In the genomic region with DNA sequence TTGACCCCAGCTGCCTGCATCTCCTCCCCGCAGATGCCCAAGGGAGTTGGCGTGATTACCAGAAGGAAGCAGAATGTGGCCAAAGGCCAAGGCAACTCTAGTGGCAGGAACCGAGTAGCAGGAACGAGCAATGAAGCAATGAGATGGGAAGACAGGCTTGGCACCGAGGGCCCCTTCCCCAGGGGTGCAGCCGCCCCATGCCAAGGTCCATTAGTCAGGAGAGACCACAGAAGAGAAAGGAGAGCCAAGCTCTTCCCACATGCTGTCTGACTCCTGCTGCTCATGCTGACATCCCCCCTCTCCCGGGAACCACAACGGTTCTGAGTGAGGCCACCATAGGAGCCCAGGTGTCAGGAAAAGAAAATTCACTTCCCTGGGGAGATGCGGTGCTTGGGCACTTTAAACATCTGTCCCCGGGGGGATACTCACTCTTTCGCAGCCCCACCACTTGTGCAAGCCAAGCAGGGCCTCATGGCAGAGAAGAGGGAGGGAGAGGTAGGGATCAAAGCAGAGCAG, we compare ENCODE assay signal across 9 cellular contexts.
DNase-seq lines count a peak whose midpoint lies in the region; ATAC-seq and TF ChIP-seq lines count a peak whose summit lies in the region.
"Had no signal": no experiment of that assay in that cellular context is flagged by ENCODE, and none has a peak within 500 bp of the region (broad histone marks: within the 10 kb centered on the region; RNA-seq: fewer than 3 reads in every experiment).

No MANE protein-coding gene starts in this region.

- 57 to 64% methylated on average over 9 to 11 of the region's 11 CpGs for WGBS in GM23248 (ENCODE audit: low coverage in 1 of 2, low lambda C conversion rate in 2 of 2, missing lambda C conversion rate in 2 of 2), 2 experiments

- H3K9ac ChIP-seq in GM23248 = no peak overlapping the region

- H3K4me3 ChIP-seq in GM23248 (no peak overlapping the region), SJCRH30 (no peak overlapping the region), skeletal muscle cell (ENCODE audit: low read depth, low read length) (no peak overlapping the region), PC-9 (no peak overlapping the region)

- H4K20me1 ChIP-seq in GM23248 (ENCODE audit: insufficient read depth) = no peaks in the 10 kb centered on the region
- peaks cover 4% of the 10 kb centered on the region for H4K20me1 ChIP-seq in PC-9 (ENCODE audit: insufficient read depth)

- no peaks in the 10 kb centered on the region for H3K79me2 ChIP-seq in GM23248 (ENCODE audit: insufficient read depth)
- H3K79me2 ChIP-seq in PC-9 (ENCODE audit: low read depth) = no peaks in the 10 kb centered on the region

- no peak for TF ChIP-seq CTCF in PC-9 (conservative IDR thresholded peaks at IDR 0.05)

- DNase-seq in GM23248 = peak; percentile 37
- peak; percentile 83 to 84 for DNase-seq in SJCRH30
- peak; percentile 42 for DNase-seq in fibroblast of the conjunctiva (ENCODE audit: low read depth)
- peak; percentile 73 for DNase-seq in skeletal muscle cell (ENCODE audit: low read depth)
- no peak for DNase-seq in PC-9
- no peak for DNase-seq in KBM-7
- DNase-seq: occipital lobe had no signal

- H3K4me1 ChIP-seq in GM23248 (ENCODE audit: insufficient read depth) = no peaks in the 10 kb centered on the region
- peaks cover 59% of the 10 kb centered on the region for H3K4me1 ChIP-seq in SJCRH30
- H3K4me1 ChIP-seq in PC-9 (replicated peaks; ENCODE audit: insufficient read depth) = peaks cover 22% of the 10 kb centered on the region

- H3K36me3 ChIP-seq in GM23248 (ENCODE audit: low read depth) (0 out of 2 replicates have a peak, but pooled peaks cover 3% of the 10 kb centered on the region), SJCRH30 (peaks cover 32% of the 10 kb centered on the region), PC-9 (ENCODE audit: low read depth) (peaks cover 9% of the 10 kb centered on the region; the same call in 1 of the 2 replicates)

- H3K9me2 ChIP-seq in GM23248 (ENCODE audit: insufficient read depth) (no peaks in the 10 kb centered on the region), PC-9 (ENCODE audit: insufficient read depth) (no peaks in the 10 kb centered on the region)

- H3K9me3 ChIP-seq in GM23248 (ENCODE audit: low read depth) (no peaks in the 10 kb centered on the region), SJCRH30 (replicated peaks) (no peaks in the 10 kb centered on the region), PC-9 (ENCODE audit: insufficient read depth, low read depth) (no peaks in the 10 kb centered on the region)

- H3F3A ChIP-seq in GM23248 (ENCODE audit: insufficient read depth) (no peaks in the 10 kb centered on the region), PC-9 (ENCODE audit: insufficient read depth, low read depth) (peaks cover 41% of the 10 kb centered on the region)

- H3K4me2 ChIP-seq in GM23248 (ENCODE audit: unreplicated experiment) (no peak overlapping the region), PC-9 (no peak overlapping the region)

- POLR2A ChIA-PET in PC-9 (lab: Charles Lee; ENCODE audit: unreplicated experiment) = no interaction called here

- no TSS peak for BruUV-seq in PC-9 (replicated peaks; lab: Mats Ljungman, UMichigan)

- no peak overlapping the region for H3K27ac ChIP-seq in GM23248
- peak overlapping the region; percentile 84 for H3K27ac ChIP-seq in SJCRH30
- no peak overlapping the region for H3K27ac ChIP-seq in PC-9

- H3K27me3 ChIP-seq in GM23248 (replicated peaks; ENCODE audit: insufficient read depth) = no peaks in the 10 kb centered on the region
- H3K27me3 ChIP-seq in SJCRH30 = no peaks in the 10 kb centered on the region
- H3K27me3 ChIP-seq in PC-9 (ENCODE audit: insufficient read depth, low read depth) = no peaks in the 10 kb centered on the region

- in situ Hi-C loops in GM23248 (cut with MboI) = no loop called here
- in situ Hi-C loops in KBM-7 (cut with MboI; ENCODE audit: low pct_unique_long_range_greater_than_20kb, low sequenced_read_pairs) = loop anchor here (25.0 kb wide), 1 partner anchor 376 kb away; the partner anchor contains the start of genes NEK8, TLCD1 and TRAF4

- H2AFZ ChIP-seq in GM23248 (no peak overlapping the region), PC-9 (no peak overlapping the region)

- intact Hi-C loops in PC-9 (cut with micrococcal nuclease; ENCODE audit: unreplicated experiment) = loop anchor here (1.0 to 10.0 kb wide), 2 partner anchors 148 to 388 kb away; partner anchors contain the start of genes NEK8 and TLCD1

- CTCF ChIA-PET in PC-9 (lab: Charles Lee) = interaction anchor here (1.5 kb wide), 1 partner anchor 147 kb away, joined by 24 read pairs; no protein-coding TSS in a partner anchor

- ATAC-seq in GM19397 (IDR thresholded peaks at IDR 0.05; ENCODE audit: unreplicated experiment) (no peak), GM19455 (IDR thresholded peaks at IDR 0.05; ENCODE audit: unreplicated experiment) (no peak)

Comparison
In these comparisons a context has a peak if more than half of its experiments do, and no peak if none do; other contexts are left out.
1. DNase-seq: peak in GM23248 (single experiment), SJCRH30 (2 of 2), fibroblast of the conjunctiva (single experiment) and skeletal muscle cell (single experiment); none in PC-9 (0 of 2) and KBM-7 (single experiment).